In genomic region chr12:56722832-56723231, GRCh38 we compare ENCODE assay signal across 9 cellular contexts. TPM values are rescaled to one million over a fixed set of nuclear protein-coding genes. Genes with fewer than 3 reads are reported as not detected.
DNase-seq lines count a peak whose midpoint lies in the region; ATAC-seq and TF ChIP-seq lines count a peak whose summit lies in the region.
"Had no signal": no experiment of that assay in that cellular context is flagged by ENCODE, and none has a peak within 500 bp of the region (broad histone marks: within the 10 kb centered on the region; RNA-seq: fewer than 3 reads in every experiment).

No MANE protein-coding gene starts in this region.

- peaks cover 70% of the 10 kb centered on the region for H3K4me1 ChIP-seq in Karpas-422 (ENCODE audit: low read length)

- peak overlapping the region; percentile 99 for H3K4me3 Mint-ChIP-seq in natural killer cell

- H3K4me3 ChIP-seq in Karpas-422 (ENCODE audit: low read length) (peak overlapping the region; percentile 93), dorsolateral prefrontal cortex (peak overlapping the region in 49 of 59 donors; percentile 3 to 99 (median 89))

- H3K9me3 ChIP-seq in Karpas-422 (ENCODE audit: low read length), result no peaks in the 10 kb centered on the region

- intact Hi-C loops in dorsolateral prefrontal cortex (cut with DNase I), result loop anchor here in 1 of 2 donors (5.0 kb wide), 1 partner anchor 86 kb away; no protein-coding TSS in a partner anchor
- intact Hi-C loops in natural killer cell (cut with micrococcal nuclease), result no loop called here

- no peak overlapping the region for H2AFZ ChIP-seq in Karpas-422 (ENCODE audit: low read length)

- TF ChIP-seq CTCF in dorsolateral prefrontal cortex (IDR thresholded peaks at IDR 0.05 in 54 of 56, conservative IDR thresholded peaks at IDR 0.05 in 2 of 56; ENCODE audit: low read depth in 1 of 56, partially characterized antibody in 56 of 56) (no peak), natural killer cell (IDR thresholded peaks at IDR 0.05) (no peak)

- in situ Hi-C loops in ACHN (cut with HindIII; ENCODE audit: low pct_ligation_motif_present, low pct_unique_long_range_greater_than_20kb, low sequenced_read_pairs), result no loop called here

- H3K9me2 ChIP-seq in Karpas-422 (replicated peaks; ENCODE audit: insufficient read depth, low read length), result no peaks in the 10 kb centered on the region

- H4K20me1 ChIP-seq in Karpas-422 (ENCODE audit: insufficient read depth, low read depth, low read length), result peaks cover 66% of the 10 kb centered on the region

- ATAC-seq in natural killer cell, result no peak

- peaks cover 16% of the 10 kb centered on the region for H3K36me3 Mint-ChIP-seq in natural killer cell

- H3K36me3 ChIP-seq in Karpas-422 (ENCODE audit: insufficient read depth, low read length), result peaks cover 57% of the 10 kb centered on the region

- DNase-seq in CD1c-positive myeloid dendritic cell (ENCODE audit: extremely low spot score) (peak; percentile 19), Karpas-422 (no peak), dorsolateral prefrontal cortex (no peak), natural killer cell (no peak), germinal center (ENCODE audit: low spot score) (no peak), NCI-H2171 treated with DMSO at 0.1 percent for 48 hours (lab: John Stamatoyannopoulos, UW) (no peak), ACHN (no peak)
- DNase-seq in activated CD4-positive, alpha-beta T cell treated with anti-CD3 and anti-CD28 coated beads for 1 hour, result no peak
- DNase-seq: WERI-Rb-1 had no signal

- no peaks in the 10 kb centered on the region for H3K27me3 Mint-ChIP-seq in natural killer cell (ENCODE audit: low read depth in 2 of 2)

- H3K27ac Mint-ChIP-seq in natural killer cell, result peak overlapping the region; percentile 98

- H3K27ac ChIP-seq in Karpas-422 (ENCODE audit: low read length) (peak overlapping the region; percentile 95; the same call in 1 of the 2 replicates), dorsolateral prefrontal cortex (peak overlapping the region in 16 of 59 donors; percentile 32 to 98 (median 96))
- H3K27ac ChIP-seq: WERI-Rb-1 had no signal

- H3K4me1 Mint-ChIP-seq in natural killer cell, result peaks cover 73 to 77% of the 10 kb centered on the region in 2 donors

- peak overlapping the region; percentile 77 for H3K4me2 ChIP-seq in Karpas-422 (ENCODE audit: low read depth, low read length, poor library complexity, severe bottlenecking)

- peak overlapping the region; percentile 98; the same call in 1 of the 2 replicates for H3K9ac ChIP-seq in Karpas-422 (ENCODE audit: low read length)

- H3K27me3 ChIP-seq in Karpas-422 (ENCODE audit: low read length), result no peaks in the 10 kb centered on the region
- no peaks in the 10 kb centered on the region for H3K27me3 ChIP-seq in dorsolateral prefrontal cortex

- H3K9me3 Mint-ChIP-seq in natural killer cell, result no peaks in the 10 kb centered on the region

- H3K79me2 ChIP-seq in Karpas-422 (ENCODE audit: low read length), result peaks cover 65% of the 10 kb centered on the region

RNA-seq across cellular contexts. Expression of gene NACA, which starts 2.3 kb away (rescaled TPM):
- 1,908 and 2,309 TPM in 2 replicates for total RNA-seq in Karpas-422 (2014; rRNA removed; shearing (Covaris generic); ENCODE audit: low replicate concordance)
- 100 to 1,000 TPM; 265 to 487 (median 373) TPM for total RNA-seq in dorsolateral prefrontal cortex
- 100 to 1,000 TPM; 644 to 785 (median 695) TPM for total RNA-seq in natural killer cell

RNA-seq across cellular contexts. Expression of gene PRIM1, which starts 29.3 kb away (rescaled TPM):
- total RNA-seq in Karpas-422 (2014; rRNA removed; shearing (Covaris generic); ENCODE audit: low replicate concordance), result 10.3 and 26.3 TPM in 2 replicates
- 10 to 100 TPM in 64 of 120 experiments, 1 to 10 TPM in 56; 5.5 to 17.4 (median 10.2) TPM for total RNA-seq in dorsolateral prefrontal cortex
- total RNA-seq in natural killer cell, result 10 to 100 TPM; 10.1 to 11.9 (median 10.4) TPM

RNA-seq across cellular contexts. Expression of gene PTGES3, which starts 34.7 kb away (rescaled TPM):
- 49.4 and 126 TPM in 2 replicates for total RNA-seq in Karpas-422 (2014; rRNA removed; shearing (Covaris generic); ENCODE audit: low replicate concordance)
- 100 to 1,000 TPM; 109 to 354 (median 170) TPM for total RNA-seq in dorsolateral prefrontal cortex
- 10 to 100 TPM; 79.2 to 93.8 (median 93.4) TPM for total RNA-seq in natural killer cell

RNA-seq across cellular contexts. Expression of gene HSD17B6, which starts 40.3 kb away (rescaled TPM):
- 6.4 and 28.5 TPM in 2 replicates for total RNA-seq in Karpas-422 (2014; rRNA removed; shearing (Covaris generic); ENCODE audit: low replicate concordance)
- total RNA-seq in dorsolateral prefrontal cortex (10 to 100 TPM in 94 of 120 experiments, 1 to 10 TPM in 26; 5.9 to 37.3 (median 12.2) TPM), natural killer cell (1 to 10 TPM in 1 of 3 donors, under 1 TPM in 1, not detected in 1; 0.16 to 1.4 TPM)
